Comparison of ENCODE assay signal across 22 cellular contexts in the genomic region with DNA sequence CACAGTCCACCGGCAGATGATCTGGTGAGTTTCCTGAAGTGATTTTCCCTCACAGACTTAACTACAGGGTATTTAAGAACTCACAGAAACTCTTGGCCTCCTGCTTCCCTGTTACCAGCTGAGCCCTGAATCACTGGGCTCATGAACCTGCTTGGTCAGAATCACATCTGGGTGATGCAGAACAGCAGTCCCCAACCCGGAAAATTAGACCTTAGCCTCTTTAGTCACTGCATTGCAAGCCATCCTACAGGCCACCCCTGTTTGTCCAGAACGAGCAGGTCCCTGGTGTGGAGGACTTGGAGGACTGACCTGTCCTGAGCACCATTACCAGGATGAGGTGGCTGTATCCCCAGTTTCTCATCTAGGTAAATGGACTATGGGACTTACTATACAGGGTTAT.
A peak's percentile ranks its signal among the peaks of the same experiment; 100 is the strongest.
DNase-seq lines count a peak whose midpoint lies in the region; ATAC-seq and TF ChIP-seq lines count a peak whose summit lies in the region.
"Had no signal": no experiment of that assay in that cellular context is flagged by ENCODE, and none has a peak within 500 bp of the region (broad histone marks: within the 10 kb centered on the region; RNA-seq: fewer than 3 reads in every experiment).

No MANE protein-coding gene starts in this region.

- H4K8ac ChIP-seq in trophoblast cell (ENCODE audit: low read depth, low read length): no peak overlapping the region

- no peaks in the 10 kb centered on the region for H3F3A ChIP-seq in SK-N-SH (replicated peaks; ENCODE audit: insufficient read depth)

- no peaks in the 10 kb centered on the region for H3K9me2 ChIP-seq in SK-N-SH

- H3K36me3 ChIP-seq in SK-N-SH (replicated peaks in 1 of 2; ENCODE audit: control insufficient read depth in 1 of 2, insufficient read depth in 2 of 2, low read length in 1 of 2) (no peaks in the 10 kb centered on the region), trophoblast cell (ENCODE audit: control insufficient read depth in 1 of 2, insufficient read depth in 2 of 2, low read length in 2 of 2) (no peaks in the 10 kb centered on the region)
- H3K36me3 ChIP-seq: BLaER1 had no signal

- H3K9me3 Mint-ChIP-seq in Calu3 (ENCODE audit: low read depth, unreplicated experiment): no peaks in the 10 kb centered on the region
- no peaks in the 10 kb centered on the region for H3K9me3 Mint-ChIP-seq in glutamatergic neuron (ENCODE audit: unreplicated experiment)
- H3K9me3 Mint-ChIP-seq: CD8-positive, alpha-beta T cell; H9 had no signal

- H3K23ac ChIP-seq in trophoblast cell (ENCODE audit: low read length): no peak overlapping the region

- no peaks in the 10 kb centered on the region for H3K9me3 ChIP-seq in SK-N-SH
- H3K9me3 ChIP-seq in trophoblast cell (ENCODE audit: insufficient read depth, low read depth, low read length): no peaks in the 10 kb centered on the region
- H3K9me3 ChIP-seq: BLaER1, Caco-2 had no signal

- H3K27me3 Mint-ChIP-seq in Calu3 (ENCODE audit: unreplicated experiment) (no peaks in the 10 kb centered on the region), glutamatergic neuron (ENCODE audit: unreplicated experiment) (peaks cover under 1% of the 10 kb centered on the region)
- H3K27me3 Mint-ChIP-seq: CD4-positive, CD25-positive, alpha-beta regulatory T cell had no signal

- peak overlapping the region; percentile 22 for H2BK5ac ChIP-seq in trophoblast cell (ENCODE audit: low read depth, low read length, poor library complexity)

- no peak overlapping the region for H3K27ac Mint-ChIP-seq in Calu3 (ENCODE audit: unreplicated experiment)
- no peak overlapping the region for H3K27ac Mint-ChIP-seq in glutamatergic neuron (ENCODE audit: unreplicated experiment)
- H3K27ac Mint-ChIP-seq: B cell; CD8-positive, alpha-beta T cell; H9 had no signal

- H3K27me3 ChIP-seq in SK-N-SH (ENCODE audit: insufficient read depth) (no peaks in the 10 kb centered on the region), foreskin keratinocyte (peaks cover 9% of the 10 kb centered on the region), trophoblast cell (ENCODE audit: insufficient read depth, low read length) (no peaks in the 10 kb centered on the region)
- H3K27me3 ChIP-seq: BLaER1 had no signal

- peak overlapping the region; percentile 26 for H2BK120ac ChIP-seq in trophoblast cell (ENCODE audit: insufficient read depth, low read length, poor library complexity)

- H3K4me3 Mint-ChIP-seq in Calu3 (ENCODE audit: low read depth, unreplicated experiment): no peak overlapping the region
- no peak overlapping the region for H3K4me3 Mint-ChIP-seq in glutamatergic neuron (ENCODE audit: unreplicated experiment)
- H3K4me3 Mint-ChIP-seq: B cell; CD4-positive, CD25-positive, alpha-beta regulatory T cell; CD8-positive, alpha-beta T cell; H9 had no signal

- H4K12ac ChIP-seq in trophoblast cell (ENCODE audit: low read depth, low read length): no peak overlapping the region

- no peak overlapping the region for H3K27ac ChIP-seq in SK-N-SH (ENCODE audit: low read depth in 2 of 2, low read length in 1 of 2)
- H3K27ac ChIP-seq in foreskin keratinocyte: no peak overlapping the region
- no peak overlapping the region for H3K27ac ChIP-seq in trophoblast cell (ENCODE audit: low read depth, low read length)
- H3K27ac ChIP-seq: 22Rv1, BLaER1, C4-2B, GM23248 had no signal

- H4K20me1 ChIP-seq in SK-N-SH (ENCODE audit: insufficient read depth): no peaks in the 10 kb centered on the region
- H4K20me1 ChIP-seq: BLaER1 had no signal

- peak overlapping the region; percentile 67 for H3K14ac ChIP-seq in trophoblast cell (ENCODE audit: low read length)

- H3K4ac ChIP-seq in trophoblast cell (ENCODE audit: low read depth, low read length): peak overlapping the region; percentile 9

- H3K4me1 ChIP-seq in SK-N-SH (ENCODE audit: control insufficient read depth in 1 of 2, insufficient read depth in 2 of 2, low read depth in 1 of 2, low read length in 1 of 2) (peaks cover 0 to 30% of the 10 kb centered on the region in 2 experiments; a peak in 2 of 4 replicates), foreskin keratinocyte (no peaks in the 10 kb centered on the region), trophoblast cell (ENCODE audit: control insufficient read depth in 1 of 2, insufficient read depth in 2 of 2, low read length in 2 of 2) (peaks cover 23 to 25% of the 10 kb centered on the region in 2 experiments)
- H3K4me1 ChIP-seq: Caco-2 had no signal

- peak overlapping the region; percentile 32 for H3K18ac ChIP-seq in trophoblast cell (ENCODE audit: low read length)

- H3K4me1 Mint-ChIP-seq in Calu3 (ENCODE audit: low read depth, unreplicated experiment) (no peaks in the 10 kb centered on the region), glutamatergic neuron (ENCODE audit: low read depth, unreplicated experiment) (peaks cover 17% of the 10 kb centered on the region)
- H3K4me1 Mint-ChIP-seq: B cell; CD4-positive, CD25-positive, alpha-beta regulatory T cell had no signal

- H3K79me2 ChIP-seq in SK-N-SH (ENCODE audit: insufficient read depth) (no peaks in the 10 kb centered on the region), trophoblast cell (ENCODE audit: control insufficient read depth, insufficient read depth, low read length, poor library complexity) (peaks cover 5% of the 10 kb centered on the region)

- H3K9ac ChIP-seq in SK-N-SH (no peak overlapping the region), trophoblast cell (ENCODE audit: low read length) (no peak overlapping the region)
- H3K9ac ChIP-seq: BLaER1, GM23248 had no signal

- H2AFZ ChIP-seq in SK-N-SH (ENCODE audit: low read depth) (no peak overlapping the region), trophoblast cell (ENCODE audit: insufficient read depth, low read length, poor library complexity) (no peak overlapping the region)
- H2AFZ ChIP-seq: GM23248 had no signal

- ATAC-seq in SK-N-SH treated with all-trans-retinoic acid at 6 μM for 48 hours: no peak
- ATAC-seq in foreskin keratinocyte: peak; percentile 18
- ATAC-seq: CD8-positive, alpha-beta T cell; HCT116 had no signal

- TF ChIP-seq RAD21 in SK-N-SH (IDR thresholded peaks at IDR 0.05; ENCODE audit: low read length): no peak

- peak overlapping the region; percentile 55 for H2AK5ac ChIP-seq in trophoblast cell (ENCODE audit: low read length)

- no TSS peak for BruUV-seq in Calu3 (replicated peaks; lab: Mats Ljungman, UMichigan)

- peak overlapping the region; percentile 5; the same call in 1 of the 2 replicates for H3K4me2 ChIP-seq in SK-N-SH
- no peak overlapping the region for H3K4me2 ChIP-seq in trophoblast cell (ENCODE audit: low read length)
- H3K4me2 ChIP-seq: BLaER1 had no signal

- CTCF ChIA-PET in SK-N-SH (lab: Yijun Ruan, JAX): interaction anchor here (0.8 to 1.2 kb wide), 2 partner anchors 10 to 1125 kb away, joined by 4 read pairs; no protein-coding TSS in a partner anchor
- CTCF ChIA-PET in Calu3 (lab: Charles Lee): interaction anchor here (1.0 kb wide), 1 partner anchor 10 kb away, joined by 3 read pairs; no protein-coding TSS in a partner anchor

- peak overlapping the region; percentile 72 for H4K91ac ChIP-seq in trophoblast cell (ENCODE audit: low read depth, low read length)

- H2BK12ac ChIP-seq in trophoblast cell (ENCODE audit: low read length): peak overlapping the region; percentile 83

- H3K79me1 ChIP-seq in trophoblast cell (ENCODE audit: low read length): peaks cover 33% of the 10 kb centered on the region

- DNase-seq in SK-N-SH: no peak
- DNase-seq in epithelial cell of esophagus (ENCODE audit: low read depth): peak; percentile 42
- DNase-seq in foreskin keratinocyte: peak in 1 of 2 donors; percentile 19
- DNase-seq in trophoblast cell: no peak
- DNase-seq in Calu3: no peak
- DNase-seq in activated gamma-delta T cell treated with Interleukin-2 at 50 U/mL for 16 hours: no peak
- no peak for DNase-seq in glutamatergic neuron
- DNase-seq: Caco-2; CD4-positive, CD25-positive, alpha-beta regulatory T cell; CD8-positive, alpha-beta T cell; DMS 273 treated with DMSO at 0.1 percent for 48 hours; DMS53; DMS79 treated with DMSO at 0.1 percent for 48 hours; GF-D8; GM23248; H9 had no signal

- POLR2A ChIA-PET in SK-N-SH (lab: Yijun Ruan, JAX): no interaction called here

- WGBS in SK-N-SH (ENCODE audit: low lambda C conversion rate): 52% methylated on average over 3 of the region's 3 CpGs
- no CpG with 5 or more reads among the region's 3 CpGs for WGBS in trophoblast cell (ENCODE audit: extremely low coverage, insufficient coverage, insufficient read length)

- no peak for TF ChIP-seq EP300 in SK-N-SH (IDR thresholded peaks at IDR 0.05; ENCODE audit: borderline replicate concordance in 1 of 2, low read depth in 1 of 2, low read length in 1 of 2)

- H3K4me3 ChIP-seq in SK-N-SH (ENCODE audit: low read depth in 2 of 2, low read length in 1 of 2): no peak overlapping the region
- H3K4me3 ChIP-seq in epithelial cell of esophagus (ENCODE audit: low read length): no peak overlapping the region
- no peak overlapping the region for H3K4me3 ChIP-seq in trophoblast cell (ENCODE audit: low read depth, low read length)
- H3K4me3 ChIP-seq: BLaER1, GM23248 had no signal

- intact Hi-C loops in Calu3 (cut with micrococcal nuclease; ENCODE audit: unreplicated experiment): no loop called here

- H3K36me3 Mint-ChIP-seq in Calu3 (ENCODE audit: insufficient read depth, unreplicated experiment) (no peaks in the 10 kb centered on the region), glutamatergic neuron (ENCODE audit: unreplicated experiment) (peaks cover 4% of the 10 kb centered on the region)
- H3K36me3 Mint-ChIP-seq: CD4-positive, CD25-positive, alpha-beta regulatory T cell; CD8-positive, alpha-beta T cell had no signal

- TF ChIP-seq CTCF in SK-N-SH (IDR thresholded peaks at IDR 0.05): no peak
- TF ChIP-seq CTCF in epithelial cell of esophagus (IDR thresholded peaks at IDR 0.05; ENCODE audit: insufficient read depth, low read depth, low read length, missing control alignments): no peak
- no peak for TF ChIP-seq CTCF in foreskin keratinocyte (conservative IDR thresholded peaks at IDR 0.05)
- TF ChIP-seq CTCF in Calu3 (IDR thresholded peaks at IDR 0.05; ENCODE audit: unreplicated experiment): no peak
- no peak for TF ChIP-seq CTCF in glutamatergic neuron (IDR thresholded peaks at IDR 0.05; ENCODE audit: partially characterized antibody, unreplicated experiment)

TF ChIP-seq in SK-N-SH, 30 proteins besides CTCF, POLR2A, EP300 and RAD21 (continues in another document):
- TF ChIP-seq RCOR1 (IDR thresholded peaks at IDR 0.05; ENCODE audit: low read length): no peak

TF ChIP-seq in SK-N-SH treated with all-trans-retinoic acid at 6 μM for 48 hours, 23 proteins besides CTCF, POLR2A, EP300 and RAD21 (continues in another document):
- no peak for TF ChIP-seq OSR1 (CRISPR knock-in tag; IDR thresholded peaks at IDR 0.05)
- no peak for TF ChIP-seq ZFP30 (CRISPR knock-in tag; IDR thresholded peaks at IDR 0.05)
- no peak for TF ChIP-seq BACH2 (CRISPR knock-in tag; IDR thresholded peaks at IDR 0.05; ENCODE audit: borderline replicate concordance)
- TF ChIP-seq CSDC2 (CRISPR knock-in tag; IDR thresholded peaks at IDR 0.05): no peak
- TF ChIP-seq PPARA (CRISPR knock-in tag; IDR thresholded peaks at IDR 0.05; ENCODE audit: borderline replicate concordance): no peak
- no peak for TF ChIP-seq ZNF8 (CRISPR knock-in tag; IDR thresholded peaks at IDR 0.05)
- no peak for TF ChIP-seq TOX (CRISPR knock-in tag; IDR thresholded peaks at IDR 0.05; ENCODE audit: borderline replicate concordance)
